28 cellular contexts compared by ENCODE assay signal in genomic region chrX:101708180-101708579, GRCh38. TPM values are rescaled to one million over a fixed set of nuclear protein-coding genes. Genes with fewer than 3 reads are reported as not detected.
DNase-seq lines count a peak whose midpoint lies in the region; ATAC-seq and TF ChIP-seq lines count a peak whose summit lies in the region.
"Had no signal": no experiment of that assay in that cellular context is flagged by ENCODE, and none has a peak within 500 bp of the region (broad histone marks: within the 10 kb centered on the region; RNA-seq: fewer than 3 reads in every experiment).

No MANE protein-coding gene starts in this region.

- no peaks in the 10 kb centered on the region for H3K79me2 ChIP-seq in smooth muscle cell (ENCODE audit: low read depth)

- no peaks in the 10 kb centered on the region for H3K9me3 Mint-ChIP-seq in activated T-helper 17 cell treated with anti-CD3 and anti-CD28 coated beads, Interleukin-2, amount 50 U/mL, for 72 hours
- H3K9me3 Mint-ChIP-seq: activated naive CD8-positive, alpha-beta T cell treated with anti-CD3 and anti-CD28 coated beads for 36 hours; activated T-helper 2 cell treated with anti-CD3 and anti-CD28 coated beads, Interferon-gamma antibody, Interleukin-2, Interleukin-4, amounts not matched to agents 10 μg/mL and 5 μg/mL and 100 μg/mL, durations not matched to agents 14 hours and 24 hours and 36 hours; natural killer cell treated with Interleukin-12 subunit alpha and Interleukin-12 subunit beta and Interleukin-15 and Interleukin-18, amount 100 ng/mL, for 72 hours; stimulated activated naive B cell treated with anti-CD40 and anti-IgM and Interleukin-4, amounts not matched to agents 10 μg/mL and 1 μg/mL and 100 μg/mL, for 72 hours; T-helper 2 cell treated with Interferon-gamma antibody and Interleukin-4, amounts not matched to agents 5 μg/mL and 100 μg/mL, for 36 hours had no signal

- H3K9me3 ChIP-seq in adipocyte (ENCODE audit: control insufficient read depth, low read length) (no peaks in the 10 kb centered on the region), smooth muscle cell (replicated peaks; ENCODE audit: low read depth) (no peaks in the 10 kb centered on the region)
- H3K9me3 ChIP-seq: body of pancreas, esophagus muscularis mucosa, left lung, thoracic aorta had no signal

- H3K4me3 ChIP-seq in adipocyte (ENCODE audit: low read length) (no peak overlapping the region), smooth muscle cell (no peak overlapping the region)
- H3K4me3 ChIP-seq: body of pancreas, esophagus muscularis mucosa, left lung, skin epidermis, thoracic aorta had no signal

- no peaks in the 10 kb centered on the region for H3K27me3 Mint-ChIP-seq in activated T-helper 17 cell treated with anti-CD3 and anti-CD28 coated beads, Interleukin-2, amount 50 U/mL, for 72 hours
- H3K27me3 Mint-ChIP-seq: activated naive CD8-positive, alpha-beta T cell treated with anti-CD3 and anti-CD28 coated beads for 36 hours; stimulated activated naive B cell treated with anti-CD40 and anti-IgM and Interleukin-4, amounts not matched to agents 10 μg/mL and 1 μg/mL and 100 μg/mL, for 72 hours had no signal

- peak overlapping the region; percentile 61 for H3K27ac ChIP-seq in smooth muscle cell (ENCODE audit: low read depth)
- H3K27ac ChIP-seq: 22Rv1, body of pancreas, esophagus muscularis mucosa, left lung, skin epidermis, thoracic aorta, WERI-Rb-1 had no signal

- H3K27me3 ChIP-seq in adipocyte (replicated peaks; ENCODE audit: control insufficient read depth, insufficient read depth, low read length) = peaks cover 3% of the 10 kb centered on the region
- no peaks in the 10 kb centered on the region for H3K27me3 ChIP-seq in smooth muscle cell (ENCODE audit: low read depth)
- H3K27me3 ChIP-seq: body of pancreas, esophagus muscularis mucosa had no signal

- H3K4me1 ChIP-seq in adipocyte (ENCODE audit: control insufficient read depth, insufficient read depth, low read length) (no peaks in the 10 kb centered on the region), smooth muscle cell (ENCODE audit: low read depth) (no peaks in the 10 kb centered on the region)
- H3K4me1 ChIP-seq: body of pancreas, esophagus muscularis mucosa, left lung had no signal

- H3F3A ChIP-seq in smooth muscle cell (ENCODE audit: low read depth) = no peaks in the 10 kb centered on the region

- H3K4me1 Mint-ChIP-seq in activated T-helper 17 cell treated with anti-CD3 and anti-CD28 coated beads, Interleukin-2, amount 50 U/mL, for 72 hours = no peaks in the 10 kb centered on the region
- H3K4me1 Mint-ChIP-seq: activated naive CD8-positive, alpha-beta T cell treated with anti-CD3 and anti-CD28 coated beads for 36 hours; stimulated activated naive B cell treated with anti-CD40 and anti-IgM and Interleukin-4, amounts not matched to agents 10 μg/mL and 1 μg/mL and 100 μg/mL, for 72 hours had no signal

- no peak overlapping the region for H3K4me3 Mint-ChIP-seq in activated T-helper 17 cell treated with anti-CD3 and anti-CD28 coated beads, Interleukin-2, amount 50 U/mL, for 72 hours
- H3K4me3 Mint-ChIP-seq: activated naive CD8-positive, alpha-beta T cell treated with anti-CD3 and anti-CD28 coated beads for 36 hours; natural killer cell treated with Interleukin-12 subunit alpha and Interleukin-12 subunit beta and Interleukin-15 and Interleukin-18, amount 100 ng/mL, for 72 hours; stimulated activated naive B cell treated with anti-CD40 and anti-IgM and Interleukin-4, amounts not matched to agents 10 μg/mL and 1 μg/mL and 100 μg/mL, for 72 hours; T-helper 2 cell treated with Interferon-gamma antibody and Interleukin-4, amounts not matched to agents 5 μg/mL and 100 μg/mL, for 36 hours had no signal

- no peak overlapping the region for H3K4me2 ChIP-seq in smooth muscle cell

- 73% methylated on average over 3 of the region's 3 CpGs for WGBS in smooth muscle cell (ENCODE audit: low lambda C conversion rate)

- no peak overlapping the region for H2AFZ ChIP-seq in smooth muscle cell (ENCODE audit: low read depth)

- no peaks in the 10 kb centered on the region for H4K20me1 ChIP-seq in smooth muscle cell (ENCODE audit: low read depth)

- ATAC-seq in activated T-helper 17 cell treated with anti-CD3 and anti-CD28 coated beads, Interleukin-2, amount 50 U/mL, for 72 hours (replicated peaks) = no peak
- ATAC-seq: body of pancreas; left lung; stimulated activated naive B cell treated with anti-CD40 and anti-IgM and Interleukin-4, amounts not matched to agents 10 μg/mL and 1 μg/mL and 100 μg/mL, for 72 hours had no signal

- H3K36me3 ChIP-seq in adipocyte (ENCODE audit: control insufficient read depth, insufficient read depth, low read length, severe bottlenecking) (no peaks in the 10 kb centered on the region), smooth muscle cell (ENCODE audit: low read depth) (no peaks in the 10 kb centered on the region)
- H3K36me3 ChIP-seq: esophagus muscularis mucosa, left lung, thoracic aorta, WERI-Rb-1 had no signal

- DNase-seq in DMS 273 (lab: John Stamatoyannopoulos, UW; ENCODE audit: unreplicated experiment) (peak; percentile 22), DMS 273 treated with DMSO at 0.1 percent for 48 hours (lab: John Stamatoyannopoulos, UW) (no peak), adipocyte (ENCODE audit: low read depth) (peak; percentile 5), iris pigment epithelial cell (ENCODE audit: low read depth) (peak; percentile 1), smooth muscle cell (lab: John Stamatoyannopoulos, UW; ENCODE audit: unreplicated experiment) (no peak), OCI-M1 (lab: John Stamatoyannopoulos, UW) (no peak), H4 (ENCODE audit: low spot score) (no peak)
- DNase-seq: activated CD8-positive, alpha-beta memory T cell treated with anti-CD3 and anti-CD28 coated beads, Interleukin-2, amount 50 U/mL, for 4 hours; activated naive CD8-positive, alpha-beta T cell treated with anti-CD3 and anti-CD28 coated beads for 36 hours; AML-193; body of pancreas; effector memory CD4-positive, alpha-beta T cell; glutamatergic neuron; left lung; NCI-H1092 treated with DMSO at 0.1 percent for 48 hours; NCI-H2081; NCI-H446 treated with DMSO at 0.1 percent for 48 hours; posterior cingulate gyrus; stimulated activated naive B cell treated with anti-CD40 and anti-IgM and Interleukin-4, amounts not matched to agents 10 μg/mL and 1 μg/mL and 100 μg/mL, for 72 hours; WERI-Rb-1 had no signal

- no peak overlapping the region for H3K27ac Mint-ChIP-seq in activated T-helper 17 cell treated with anti-CD3 and anti-CD28 coated beads, Interleukin-2, amount 50 U/mL, for 72 hours
- H3K27ac Mint-ChIP-seq: activated naive CD8-positive, alpha-beta T cell treated with anti-CD3 and anti-CD28 coated beads for 36 hours; activated T-helper 2 cell treated with anti-CD3 and anti-CD28 coated beads, Interferon-gamma antibody, Interleukin-2, Interleukin-4, amounts not matched to agents 10 μg/mL and 5 μg/mL and 100 μg/mL, durations not matched to agents 14 hours and 24 hours and 36 hours; natural killer cell treated with Interleukin-12 subunit alpha and Interleukin-12 subunit beta and Interleukin-15 and Interleukin-18, amount 100 ng/mL, for 72 hours; stimulated activated naive B cell treated with anti-CD40 and anti-IgM and Interleukin-4, amounts not matched to agents 10 μg/mL and 1 μg/mL and 100 μg/mL, for 72 hours; T-helper 2 cell treated with Interferon-gamma antibody and Interleukin-4, amounts not matched to agents 5 μg/mL and 100 μg/mL, for 36 hours had no signal

- TF ChIP-seq CTCF in smooth muscle cell (IDR thresholded peaks at IDR 0.05; ENCODE audit: borderline replicate concordance, insufficient read depth, poor library complexity, severe bottlenecking) = no peak

- no peak overlapping the region for H3K9ac ChIP-seq in adipocyte (ENCODE audit: low read length)
- H3K9ac ChIP-seq in smooth muscle cell (ENCODE audit: low read depth) = no peak overlapping the region

- no peaks in the 10 kb centered on the region for H3K36me3 Mint-ChIP-seq in activated T-helper 17 cell treated with anti-CD3 and anti-CD28 coated beads, Interleukin-2, amount 50 U/mL, for 72 hours (ENCODE audit: low read depth)
- H3K36me3 Mint-ChIP-seq: activated naive CD8-positive, alpha-beta T cell treated with anti-CD3 and anti-CD28 coated beads for 36 hours; natural killer cell treated with Interleukin-12 subunit alpha and Interleukin-12 subunit beta and Interleukin-15 and Interleukin-18, amount 100 ng/mL, for 72 hours; stimulated activated naive B cell treated with anti-CD40 and anti-IgM and Interleukin-4, amounts not matched to agents 10 μg/mL and 1 μg/mL and 100 μg/mL, for 72 hours had no signal

RNA-seq across cellular contexts. Expression of gene ARMCX2, which starts 48.5 kb away (rescaled TPM):
- total RNA-seq in smooth muscle cell = 103 and 145 TPM in 2 replicates
- polyA plus RNA-seq in smooth muscle cell = 34.5 and 37.3 TPM in 2 replicates
- 1 to 10 TPM; 3.7 to 6.9 TPM for total RNA-seq in activated T-helper 17 cell treated with anti-CD3 and anti-CD28 coated beads, Interleukin-2, amount 50 U/mL, for 72 hours
- 1.5 and 5.9 TPM in 2 replicates for total RNA-seq in H4 (2014; rRNA removed; shearing (Covaris generic))

Comparison
In these comparisons a context has a peak if more than half of its experiments do, and no peak if none do; other contexts are left out.
1. DNase-seq: peak in DMS 273 (single experiment), adipocyte (single experiment) and iris pigment epithelial cell (single experiment); none in DMS 273 treated with DMSO at 0.1 percent for 48 hours (single experiment), smooth muscle cell (single experiment), OCI-M1 (single experiment) and H4 (single experiment).
2. RNA of gene ARMCX2, which starts 48.5 kb away (total RNA-seq): 103 to 145 TPM in smooth muscle cell; 3.7 to 6.9 TPM in activated T-helper 17 cell treated with anti-CD3 and anti-CD28 coated beads, Interleukin-2, amount 50 U/mL, for 72 hours and 1.5 to 5.9 TPM in H4; every median in the first group is over 10 times any median in the second.